In genomic region chr18:58303363-58303762, GRCh38 we compare ENCODE assay signal across 11 cellular contexts.
DNase-seq lines count a peak whose midpoint lies in the region; ATAC-seq and TF ChIP-seq lines count a peak whose summit lies in the region.
"Had no signal": no experiment of that assay in that cellular context is flagged by ENCODE, and none has a peak within 500 bp of the region (broad histone marks: within the 10 kb centered on the region; RNA-seq: fewer than 3 reads in every experiment).

No MANE protein-coding gene starts in this region.

- H3K9me3 ChIP-seq in A673 (ENCODE audit: low read depth, low read length, poor library complexity, severe bottlenecking): peaks cover 6% of the 10 kb centered on the region

- ATAC-seq in activated CD8-positive, alpha-beta memory T cell treated with anti-CD3 and anti-CD28 coated beads, Interleukin-2, amount 10 ng/mL, durations not matched to agents 7 days and 5 days: peak; percentile 23
- ATAC-seq in HG02763 (IDR thresholded peaks at IDR 0.05; ENCODE audit: unreplicated experiment): peak; percentile 66

- BruUV-seq in A673 (replicated peaks; lab: Mats Ljungman, UMichigan): no TSS peak

- no peak overlapping the region for H3K4me3 Mint-ChIP-seq in activated CD8-positive, alpha-beta memory T cell treated with anti-CD3 and anti-CD28 coated beads, Interleukin-2, amount 10 ng/mL, durations not matched to agents 7 days and 5 days
- H3K4me3 Mint-ChIP-seq in activated T-helper 1 cell treated with anti-CD3 and anti-CD28 coated beads, Interleukin-12 subunit alpha, Interleukin-12 subunit beta, Interleukin-2, Interleukin-4 antibody, amounts not matched to agents 30 ng/mL and 10 ng/mL and 1 ng/mL, durations not matched to agents 14 hours and 24 hours and 36 hours: no peak overlapping the region
- peak overlapping the region; percentile 58 for H3K4me3 Mint-ChIP-seq in stimulated activated naive CD8-positive, alpha-beta T cell treated with anti-CD3 and anti-CD28 coated beads, Interleukin-15, Interleukin-2, amounts not matched to agents 100 ng/mL and 50 ng/mL, for 24 hours
- H3K4me3 Mint-ChIP-seq: type B pancreatic cell had no signal

- H3K27ac Mint-ChIP-seq in activated CD8-positive, alpha-beta memory T cell treated with anti-CD3 and anti-CD28 coated beads, Interleukin-2, amount 10 ng/mL, durations not matched to agents 7 days and 5 days: no peak overlapping the region
- H3K27ac Mint-ChIP-seq in activated T-helper 1 cell treated with anti-CD3 and anti-CD28 coated beads, Interleukin-12 subunit alpha, Interleukin-12 subunit beta, Interleukin-2, Interleukin-4 antibody, amounts not matched to agents 30 ng/mL and 10 ng/mL and 1 ng/mL, durations not matched to agents 14 hours and 24 hours and 36 hours: peak overlapping the region; percentile 27
- H3K27ac Mint-ChIP-seq in stimulated activated naive CD8-positive, alpha-beta T cell treated with anti-CD3 and anti-CD28 coated beads, Interleukin-15, Interleukin-2, amounts not matched to agents 100 ng/mL and 50 ng/mL, for 24 hours: peak overlapping the region; percentile 91
- H3K27ac Mint-ChIP-seq: type B pancreatic cell had no signal

- DNase-seq in activated CD8-positive, alpha-beta memory T cell treated with anti-CD3 and anti-CD28 coated beads, Interleukin-2, amount 10 ng/mL, durations not matched to agents 7 days and 5 days: no peak
- DNase-seq in activated CD8-positive, alpha-beta memory T cell treated with anti-CD3 and anti-CD28 coated beads for 24 hours: no peak
- DNase-seq in activated T-helper 1 cell treated with anti-CD3 and anti-CD28 coated beads, Interleukin-12 subunit alpha, Interleukin-12 subunit beta, Interleukin-2, Interleukin-4 antibody, amounts not matched to agents 30 ng/mL and 10 ng/mL and 1 ng/mL, durations not matched to agents 14 hours and 24 hours and 36 hours (ENCODE audit: low spot score): peak; percentile 18
- DNase-seq in Ammon's horn (ENCODE audit: low spot score) (no peak), SW480 (ENCODE audit: low spot score) (no peak), A673 (ENCODE audit: low spot score) (no peak)

- peaks cover 10% of the 10 kb centered on the region for H3K4me1 Mint-ChIP-seq in activated CD8-positive, alpha-beta memory T cell treated with anti-CD3 and anti-CD28 coated beads, Interleukin-2, amount 10 ng/mL, durations not matched to agents 7 days and 5 days
- H3K4me1 Mint-ChIP-seq in activated T-helper 1 cell treated with anti-CD3 and anti-CD28 coated beads, Interleukin-12 subunit alpha, Interleukin-12 subunit beta, Interleukin-2, Interleukin-4 antibody, amounts not matched to agents 30 ng/mL and 10 ng/mL and 1 ng/mL, durations not matched to agents 14 hours and 24 hours and 36 hours (ENCODE audit: low read depth): peaks cover 16% of the 10 kb centered on the region
- peaks cover 49% of the 10 kb centered on the region for H3K4me1 Mint-ChIP-seq in stimulated activated naive CD8-positive, alpha-beta T cell treated with anti-CD3 and anti-CD28 coated beads, Interleukin-15, Interleukin-2, amounts not matched to agents 100 ng/mL and 50 ng/mL, for 24 hours (ENCODE audit: low read depth)

- H3K27ac ChIP-seq in A673 (ENCODE audit: low read depth, low read length, poor library complexity, severe bottlenecking): no peak overlapping the region
- H3K27ac ChIP-seq: epithelial cell of prostate, skin epidermis had no signal

- TF ChIP-seq CTCF in A673 (conservative IDR thresholded peaks at IDR 0.05; ENCODE audit: low read depth, low read length): no peak

- peaks cover 25% of the 10 kb centered on the region for H3K27me3 Mint-ChIP-seq in activated CD8-positive, alpha-beta memory T cell treated with anti-CD3 and anti-CD28 coated beads, Interleukin-2, amount 10 ng/mL, durations not matched to agents 7 days and 5 days
- H3K27me3 Mint-ChIP-seq in activated T-helper 1 cell treated with anti-CD3 and anti-CD28 coated beads, Interleukin-12 subunit alpha, Interleukin-12 subunit beta, Interleukin-2, Interleukin-4 antibody, amounts not matched to agents 30 ng/mL and 10 ng/mL and 1 ng/mL, durations not matched to agents 14 hours and 24 hours and 36 hours (ENCODE audit: insufficient read depth): peaks cover 29% of the 10 kb centered on the region
- peaks cover 8% of the 10 kb centered on the region for H3K27me3 Mint-ChIP-seq in stimulated activated naive CD8-positive, alpha-beta T cell treated with anti-CD3 and anti-CD28 coated beads, Interleukin-15, Interleukin-2, amounts not matched to agents 100 ng/mL and 50 ng/mL, for 24 hours
- H3K27me3 Mint-ChIP-seq: type B pancreatic cell had no signal

- no peaks in the 10 kb centered on the region for H3K4me1 ChIP-seq in A673 (ENCODE audit: insufficient read depth, low read length, poor library complexity, severe bottlenecking)

- peaks cover 2% of the 10 kb centered on the region for H3K9me3 Mint-ChIP-seq in activated CD8-positive, alpha-beta memory T cell treated with anti-CD3 and anti-CD28 coated beads, Interleukin-2, amount 10 ng/mL, durations not matched to agents 7 days and 5 days (ENCODE audit: low read depth)
- peaks cover 9% of the 10 kb centered on the region for H3K9me3 Mint-ChIP-seq in activated T-helper 1 cell treated with anti-CD3 and anti-CD28 coated beads, Interleukin-12 subunit alpha, Interleukin-12 subunit beta, Interleukin-2, Interleukin-4 antibody, amounts not matched to agents 30 ng/mL and 10 ng/mL and 1 ng/mL, durations not matched to agents 14 hours and 24 hours and 36 hours
- H3K9me3 Mint-ChIP-seq in stimulated activated naive CD8-positive, alpha-beta T cell treated with anti-CD3 and anti-CD28 coated beads, Interleukin-15, Interleukin-2, amounts not matched to agents 100 ng/mL and 50 ng/mL, for 24 hours: peaks cover 6% of the 10 kb centered on the region
- H3K9me3 Mint-ChIP-seq: type B pancreatic cell had no signal

- CTCF ChIA-PET in activated CD8-positive, alpha-beta memory T cell treated with anti-CD3 and anti-CD28 coated beads, Interleukin-2, amount 10 ng/mL, durations not matched to agents 7 days and 5 days (lab: Charles Lee): interaction anchor here (1.5 kb wide), 1 partner anchor 18 kb away, joined by 3 read pairs; no protein-coding TSS in a partner anchor
- CTCF ChIA-PET in A673 (lab: Charles Lee): no interaction called here

- POLR2A ChIA-PET in A673 (lab: Charles Lee; ENCODE audit: low non-redundant PET): no interaction called here

- H3K36me3 Mint-ChIP-seq in activated CD8-positive, alpha-beta memory T cell treated with anti-CD3 and anti-CD28 coated beads, Interleukin-2, amount 10 ng/mL, durations not matched to agents 7 days and 5 days: peaks cover 2% of the 10 kb centered on the region
- H3K36me3 Mint-ChIP-seq in activated T-helper 1 cell treated with anti-CD3 and anti-CD28 coated beads, Interleukin-12 subunit alpha, Interleukin-12 subunit beta, Interleukin-2, Interleukin-4 antibody, amounts not matched to agents 30 ng/mL and 10 ng/mL and 1 ng/mL, durations not matched to agents 14 hours and 24 hours and 36 hours (ENCODE audit: low read depth): peaks cover 3% of the 10 kb centered on the region
- peaks cover 4% of the 10 kb centered on the region for H3K36me3 Mint-ChIP-seq in stimulated activated naive CD8-positive, alpha-beta T cell treated with anti-CD3 and anti-CD28 coated beads, Interleukin-15, Interleukin-2, amounts not matched to agents 100 ng/mL and 50 ng/mL, for 24 hours (ENCODE audit: low read depth)

- intact Hi-C loops in activated T-helper 1 cell treated with anti-CD3 and anti-CD28 coated beads, Interleukin-12 subunit alpha, Interleukin-12 subunit beta, Interleukin-2, Interleukin-4 antibody, amounts not matched to agents 30 ng/mL and 10 ng/mL and 1 ng/mL, durations not matched to agents 14 hours and 24 hours and 36 hours (cut with micrococcal nuclease): loop anchor here (2.0 to 10.0 kb wide), 2 partner anchors 19 to 469 kb away; no protein-coding TSS in a partner anchor
- intact Hi-C loops in A673 (cut with micrococcal nuclease; ENCODE audit: unreplicated experiment): no loop called here

- no peak overlapping the region for H3K4me3 ChIP-seq in A673 (ENCODE audit: low read depth, low read length, poor library complexity, severe bottlenecking)
- H3K4me3 ChIP-seq: skin epidermis had no signal

- no peaks in the 10 kb centered on the region for H3K36me3 ChIP-seq in A673 (ENCODE audit: insufficient read depth, low read length, poor library complexity, severe bottlenecking)

- no peaks in the 10 kb centered on the region for H3K27me3 ChIP-seq in A673 (replicated peaks; ENCODE audit: insufficient read depth, low read depth, low read length, poor library complexity)
